Comparison of ENCODE assay signal across 13 cellular contexts in the genomic region with DNA sequence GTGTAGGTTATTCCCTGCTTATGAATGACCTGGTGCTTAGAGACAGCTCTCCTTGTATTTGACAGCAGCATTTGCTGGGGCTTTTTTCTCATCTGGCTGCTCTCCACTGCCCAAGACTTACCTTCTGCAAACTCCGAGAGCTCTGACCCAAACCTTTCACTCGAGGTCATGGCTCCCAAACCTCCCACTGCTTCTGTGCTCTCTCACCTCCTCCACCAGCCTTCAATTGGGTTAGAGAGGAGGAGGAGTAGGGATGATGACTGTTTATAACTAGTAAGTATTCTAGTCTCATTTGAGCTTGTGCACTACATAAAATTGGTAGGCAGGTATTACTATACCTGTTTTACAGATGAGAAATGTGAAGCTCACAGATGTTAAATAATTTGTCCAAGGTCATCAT.
"Had no signal": no experiment of that assay in that cellular context is flagged by ENCODE, and none has a peak within 500 bp of the region (broad histone marks: within the 10 kb centered on the region; RNA-seq: fewer than 3 reads in every experiment).

No MANE protein-coding gene starts in this region.

- H3K27me3 Mint-ChIP-seq: activated CD4-positive, alpha-beta memory T cell treated with anti-CD3 and anti-CD28 coated beads, Interleukin-2, amount 10 ng/mL, durations not matched to agents 7 days and 5 days; activated naive CD8-positive, alpha-beta T cell; dendritic cell treated with granulocyte-macrophage colony-stimulating factor and Interleukin-4, amounts not matched to agents 40 ng/mL and 50 ng/mL, for 4 days; stimulated activated naive B cell treated with anti-CD40 and anti-IgM and Interleukin-4, amounts not matched to agents 10 μg/mL and 1 μg/mL and 100 μg/mL, for 72 hours had no signal

- H3K27me3 ChIP-seq: pancreas, tibial artery, uterus had no signal

- H3K9me3 Mint-ChIP-seq: activated CD4-positive, alpha-beta memory T cell treated with anti-CD3 and anti-CD28 coated beads, Interleukin-2, amount 10 ng/mL, durations not matched to agents 7 days and 5 days; activated T-cell treated with anti-CD3 and anti-CD28 coated beads, Interleukin-2, amount 50 U/mL, for 4 hours; dendritic cell treated with granulocyte-macrophage colony-stimulating factor and Interleukin-4, amounts not matched to agents 40 ng/mL and 50 ng/mL, for 4 days; stimulated activated naive B cell treated with anti-CD40 and anti-IgM and Interleukin-4, amounts not matched to agents 10 μg/mL and 1 μg/mL and 100 μg/mL, for 72 hours had no signal

- ATAC-seq: activated T-cell treated with anti-CD3 and anti-CD28 coated beads, Interleukin-2, amount 50 U/mL, for 4 hours had no signal

- H3K4me1 ChIP-seq: uterus had no signal

- H3K4me3 ChIP-seq: pancreas, tibial artery, uterus had no signal

- H3K36me3 ChIP-seq: pancreas, tibial artery, uterus had no signal

- H3K27ac Mint-ChIP-seq: activated CD4-positive, alpha-beta memory T cell treated with anti-CD3 and anti-CD28 coated beads, Interleukin-2, amount 10 ng/mL, durations not matched to agents 7 days and 5 days; stimulated activated naive B cell treated with anti-CD40 and anti-IgM and Interleukin-4, amounts not matched to agents 10 μg/mL and 1 μg/mL and 100 μg/mL, for 72 hours had no signal

- H3K9me3 ChIP-seq: pancreas, tibial artery, uterus had no signal

- DNase-seq: activated CD4-positive, alpha-beta memory T cell treated with anti-CD3 and anti-CD28 coated beads, Interleukin-2, amount 10 ng/mL, durations not matched to agents 7 days and 5 days; activated CD4-positive, CD25-positive, alpha-beta regulatory T cell treated with anti-CD3 and anti-CD28 coated beads, Interleukin-2, amount 50 U/mL, for 72 hours; activated gamma-delta T cell treated with Interleukin-2 at 50 U/mL for 16 hours; activated T-cell treated with anti-CD3 and anti-CD28 coated beads, Interleukin-2, amount 50 U/mL, for 4 hours; effector memory CD4-positive, alpha-beta T cell; foreskin melanocyte; pancreas; stimulated activated CD4-positive, alpha-beta T cell treated with anti-CD3 and anti-CD28 coated beads, Interleukin-2, amount 100 ng/mL, for 48 hours; stimulated activated naive B cell treated with anti-CD40 and anti-IgM and Interleukin-4, amounts not matched to agents 10 μg/mL and 1 μg/mL and 100 μg/mL, for 72 hours; tibial artery; uterus had no signal

- H3K4me3 Mint-ChIP-seq: activated CD4-positive, alpha-beta memory T cell treated with anti-CD3 and anti-CD28 coated beads, Interleukin-2, amount 10 ng/mL, durations not matched to agents 7 days and 5 days; activated naive CD8-positive, alpha-beta T cell; dendritic cell treated with granulocyte-macrophage colony-stimulating factor and Interleukin-4, amounts not matched to agents 40 ng/mL and 50 ng/mL, for 4 days had no signal

- H3K27ac ChIP-seq: uterus had no signal

- H3K36me3 Mint-ChIP-seq: activated naive CD8-positive, alpha-beta T cell had no signal
